Comparison of ENCODE assay signal across 19 cellular contexts in genomic region chr6:32614366-32615081, GRCh38. TPM values are rescaled to one million over a fixed set of nuclear protein-coding genes. Genes with fewer than 3 reads are reported as not detected.
"Had no signal": no experiment of that assay in that cellular context is flagged by ENCODE, and none has a peak within 500 bp of the region (broad histone marks: within the 10 kb centered on the region; RNA-seq: fewer than 3 reads in every experiment).

No MANE protein-coding gene starts in this region.

- DNase-seq: activated CD4-positive, alpha-beta T cell treated with anti-CD3 and anti-CD28 coated beads, Interleukin-2, amount 10 ng/mL, durations not matched to agents 7 days and 5 days; activated effector memory CD4-positive, alpha-beta T cell treated with Interleukin-2 at 50 U/mL for 16 hours; activated T-cell treated with anti-CD3 and anti-CD28 coated beads, Interleukin-2, amount 50 U/mL, for 1 hour; glutamatergic neuron; naive thymus-derived CD4-positive, alpha-beta T cell; posterior cingulate gyrus; stimulated activated CD4-positive, alpha-beta T cell treated with anti-CD3 and anti-CD28 coated beads, Interleukin-4, amount 100 ng/mL, for 4 hours; T-cell; T1000; WERI-Rb-1 had no signal

- H3K36me3 ChIP-seq: esophagus muscularis mucosa, neutrophil, right atrium auricular region, tibial nerve, WERI-Rb-1 had no signal

- H3K9me3 Mint-ChIP-seq: activated naive CD4-positive, alpha-beta T cell treated with anti-CD3 and anti-CD28 coated beads, Interleukin-2, amount 50 U/mL, for 24 hours had no signal

- H3K36me3 Mint-ChIP-seq: activated naive CD4-positive, alpha-beta T cell treated with anti-CD3 and anti-CD28 coated beads, Interleukin-2, amount 50 U/mL, for 24 hours; T-cell had no signal

- H3K4me3 ChIP-seq: esophagus muscularis mucosa, right atrium auricular region, SK-N-MC, skin epidermis, tibial nerve had no signal

- H3K4me1 ChIP-seq: esophagus muscularis mucosa, right atrium auricular region, tibial nerve had no signal

- H3K27me3 Mint-ChIP-seq: activated naive CD4-positive, alpha-beta T cell treated with anti-CD3 and anti-CD28 coated beads, Interleukin-2, amount 50 U/mL, for 24 hours had no signal

- H3K27ac ChIP-seq: esophagus muscularis mucosa, neutrophil, right atrium auricular region, SK-N-MC, skin epidermis, tibial nerve, WERI-Rb-1 had no signal

- H3K27ac Mint-ChIP-seq: activated CD4-positive, alpha-beta T cell treated with anti-CD3 and anti-CD28 coated beads, Interleukin-2, amount 10 ng/mL, durations not matched to agents 7 days and 5 days; naive thymus-derived CD4-positive, alpha-beta T cell; T-cell had no signal

- H3K27me3 ChIP-seq: esophagus muscularis mucosa, right atrium auricular region, tibial nerve had no signal

- H3K4me3 Mint-ChIP-seq: activated CD4-positive, alpha-beta T cell treated with anti-CD3 and anti-CD28 coated beads, Interleukin-2, amount 10 ng/mL, durations not matched to agents 7 days and 5 days; activated naive CD4-positive, alpha-beta T cell treated with anti-CD3 and anti-CD28 coated beads, Interleukin-2, amount 50 U/mL, for 24 hours; naive thymus-derived CD4-positive, alpha-beta T cell; T-cell had no signal

- ATAC-seq: naive thymus-derived CD4-positive, alpha-beta T cell; T-cell had no signal

RNA-seq across cellular contexts. Expression of gene HLA-DQA1, which starts 22.7 kb away (rescaled TPM):
- total RNA-seq: cerebellum, fibroblast of villous mesenchyme had no signal

RNA-seq across cellular contexts. Expression of gene HLA-DRB1, which starts 24.9 kb away (rescaled TPM):
- total RNA-seq: fibroblast of villous mesenchyme had no signal

RNA-seq across cellular contexts. Expression of gene HLA-DQB1, which starts 51.9 kb away (rescaled TPM):
- total RNA-seq: cerebellum, fibroblast of villous mesenchyme had no signal
